11 cellular contexts compared by ENCODE assay signal in the genomic region with DNA sequence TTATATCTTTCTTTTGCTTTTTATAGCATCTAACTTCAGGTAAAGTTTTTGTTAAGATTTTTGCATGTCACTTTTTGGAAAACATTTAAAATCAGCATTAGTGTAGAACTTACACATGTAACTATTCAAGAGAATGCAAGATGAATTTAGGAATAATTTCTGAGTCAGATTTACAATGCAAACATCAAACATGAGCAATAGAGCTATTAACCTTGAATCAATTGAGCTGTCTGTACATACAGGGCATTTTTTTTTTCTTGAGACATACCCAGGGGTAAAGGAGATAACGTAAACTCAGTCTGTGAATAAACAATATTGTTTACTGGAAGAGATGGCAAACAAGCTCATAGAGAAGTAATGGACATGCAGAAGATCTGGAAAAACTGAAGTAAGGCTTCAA.
"Had no signal": no experiment of that assay in that cellular context is flagged by ENCODE, and none has a peak within 500 bp of the region (broad histone marks: within the 10 kb centered on the region; RNA-seq: fewer than 3 reads in every experiment).

No MANE protein-coding gene starts in this region.

- H3K9me3 ChIP-seq: HAP-1 had no signal

- DNase-seq: GM23248, GOT3, H7, H9, HCEC 1CT, HFFc6 had no signal

- H3K4me3 Mint-ChIP-seq: GM23338, H9, HFFc6 had no signal

- H3K9ac ChIP-seq: GM23248 had no signal

- H3K9me3 Mint-ChIP-seq: GM23338 had no signal

- H2AFZ ChIP-seq: GM23248, GM23338 had no signal

- H3K4me2 ChIP-seq: GM23338 had no signal

- FAIRE-seq: H1, H54 had no signal

- H3K36me3 ChIP-seq: HAP-1 had no signal

- H3K4me1 ChIP-seq: HAP-1 had no signal

- H3K27ac ChIP-seq: GM23248 had no signal

- H3K27ac Mint-ChIP-seq: GM23338, H9, HFFc6 had no signal

- ATAC-seq: GM23338, HCT116 had no signal

- H3K4me3 ChIP-seq: GM23248, GM23338, HAP-1 had no signal

- H3K4me1 Mint-ChIP-seq: GM23338, H9 had no signal
